16 cellular contexts compared by ENCODE assay signal in genomic region chr12:69935651-69936100, GRCh38.
A peak's percentile ranks its signal among the peaks of the same experiment; 100 is the strongest.
DNase-seq lines count a peak whose midpoint lies in the region; ATAC-seq and TF ChIP-seq lines count a peak whose summit lies in the region.
"Had no signal": no experiment of that assay in that cellular context is flagged by ENCODE, and none has a peak within 500 bp of the region (broad histone marks: within the 10 kb centered on the region; RNA-seq: fewer than 3 reads in every experiment).

No MANE protein-coding gene starts in this region.

- peak overlapping the region; percentile 36; the same call in 1 of the 2 replicates for H3K4me2 ChIP-seq in PC-3 (ENCODE audit: low read length)

- H3K27me3 ChIP-seq in PC-3 (ENCODE audit: low read length) (no peaks in the 10 kb centered on the region), tibial artery (no peaks in the 10 kb centered on the region)
- H3K27me3 ChIP-seq: thyroid gland had no signal

- H3K27me3 Mint-ChIP-seq in endothelial cell (ENCODE audit: unreplicated experiment), result peaks cover 2% of the 10 kb centered on the region
- no peaks in the 10 kb centered on the region for H3K27me3 Mint-ChIP-seq in activated naive CD4-positive, alpha-beta T cell treated with anti-CD3 and anti-CD28 coated beads for 36 hours (ENCODE audit: low read depth)
- H3K27me3 Mint-ChIP-seq: activated CD4-positive, alpha-beta T cell treated with anti-CD3 and anti-CD28 coated beads, Interleukin-2, amount 10 ng/mL, durations not matched to agents 7 days and 5 days had no signal

- intact Hi-C loops in PC-3 (cut with micrococcal nuclease) (no loop called here), tibial artery (cut with DNase I; ENCODE audit: low total_unique reads) (no loop called here)
- intact Hi-C loops in activated naive CD4-positive, alpha-beta T cell treated with anti-CD3 and anti-CD28 coated beads for 36 hours (cut with micrococcal nuclease), result no loop called here

- no peak overlapping the region for H3K27ac ChIP-seq in PC-3 (ENCODE audit: low read length)
- no peak overlapping the region for H3K27ac ChIP-seq in tibial artery
- H3K27ac ChIP-seq: psoas muscle, thyroid gland had no signal

- H3K79me2 ChIP-seq in PC-3 (ENCODE audit: low read length), result no peaks in the 10 kb centered on the region

- no peaks in the 10 kb centered on the region for H4K20me1 ChIP-seq in PC-3 (ENCODE audit: low read length)

- H3K9me3 ChIP-seq in PC-3 (ENCODE audit: low read length), result no peaks in the 10 kb centered on the region
- H3K9me3 ChIP-seq in tibial artery, result no peaks in the 10 kb centered on the region
- H3K9me3 ChIP-seq: psoas muscle, thyroid gland had no signal

- H3K27ac Mint-ChIP-seq in endothelial cell (ENCODE audit: unreplicated experiment), result peak overlapping the region; percentile 85
- H3K27ac Mint-ChIP-seq in activated naive CD4-positive, alpha-beta T cell treated with anti-CD3 and anti-CD28 coated beads for 36 hours, result no peak overlapping the region
- H3K27ac Mint-ChIP-seq: activated CD4-positive, alpha-beta T cell treated with anti-CD3 and anti-CD28 coated beads, Interleukin-2, amount 10 ng/mL, durations not matched to agents 7 days and 5 days; activated T-cell treated with anti-CD3 and anti-CD28 coated beads, Interleukin-2, amount 50 U/mL, for 72 hours had no signal

- peaks cover 56% of the 10 kb centered on the region for H3K4me1 Mint-ChIP-seq in endothelial cell (ENCODE audit: unreplicated experiment)
- H3K4me1 Mint-ChIP-seq in activated naive CD4-positive, alpha-beta T cell treated with anti-CD3 and anti-CD28 coated beads for 36 hours (ENCODE audit: low read depth), result no peaks in the 10 kb centered on the region
- H3K4me1 Mint-ChIP-seq: activated CD4-positive, alpha-beta T cell treated with anti-CD3 and anti-CD28 coated beads, Interleukin-2, amount 10 ng/mL, durations not matched to agents 7 days and 5 days had no signal

- H3K4me3 ChIP-seq in PC-3 (ENCODE audit: low read length), result no peak overlapping the region
- H3K4me3 ChIP-seq in tibial artery, result no peak overlapping the region
- H3K4me3 ChIP-seq: GM12878, psoas muscle, thyroid gland had no signal

- DNase-seq in ELF-1 (ENCODE audit: low read depth, low spot score), result peak; percentile 23
- DNase-seq in PC-3, result no peak
- peak; percentile 7 for DNase-seq in endothelial cell (ENCODE audit: low spot score)
- peak; percentile 3 for DNase-seq in occipital lobe (lab: John Stamatoyannopoulos, UW)
- no peak for DNase-seq in activated naive CD4-positive, alpha-beta T cell treated with anti-CD3 and anti-CD28 coated beads for 36 hours
- DNase-seq in tibial artery, result no peak
- DNase-seq: activated CD4-positive, alpha-beta T cell treated with anti-CD3 and anti-CD28 coated beads, Interleukin-2, amount 10 ng/mL, durations not matched to agents 7 days and 5 days; activated T-cell treated with anti-CD3 and anti-CD28 coated beads, Interleukin-2, amount 50 U/mL, for 72 hours; amniotic stem cell; NCI-H2081 treated with DMSO at 0.1 percent for 48 hours; psoas muscle; T-helper 1 cell had no signal

- peaks cover 9% of the 10 kb centered on the region for H3K4me1 ChIP-seq in PC-3 (ENCODE audit: insufficient read depth, low read length)
- H3K4me1 ChIP-seq in tibial artery, result peaks cover 0 to 6% (median 0%) of the 10 kb centered on the region in 4 donors
- H3K4me1 ChIP-seq: psoas muscle, thyroid gland had no signal

- no peak overlapping the region for H3K4me3 Mint-ChIP-seq in endothelial cell (ENCODE audit: unreplicated experiment)
- H3K4me3 Mint-ChIP-seq in activated naive CD4-positive, alpha-beta T cell treated with anti-CD3 and anti-CD28 coated beads for 36 hours, result no peak overlapping the region
- H3K4me3 Mint-ChIP-seq: activated CD4-positive, alpha-beta T cell treated with anti-CD3 and anti-CD28 coated beads, Interleukin-2, amount 10 ng/mL, durations not matched to agents 7 days and 5 days; activated T-cell treated with anti-CD3 and anti-CD28 coated beads, Interleukin-2, amount 50 U/mL, for 72 hours had no signal

- H3K9me3 Mint-ChIP-seq in endothelial cell (ENCODE audit: unreplicated experiment), result peaks cover 4% of the 10 kb centered on the region
- no peaks in the 10 kb centered on the region for H3K9me3 Mint-ChIP-seq in activated naive CD4-positive, alpha-beta T cell treated with anti-CD3 and anti-CD28 coated beads for 36 hours
- H3K9me3 Mint-ChIP-seq: activated CD4-positive, alpha-beta T cell treated with anti-CD3 and anti-CD28 coated beads, Interleukin-2, amount 10 ng/mL, durations not matched to agents 7 days and 5 days; activated T-cell treated with anti-CD3 and anti-CD28 coated beads, Interleukin-2, amount 50 U/mL, for 72 hours had no signal

- no TSS peak for BruUV-seq in PC-3 (replicated peaks; lab: Mats Ljungman, UMichigan)

- CTCF ChIA-PET in PC-3 (lab: Charles Lee), result no interaction called here
- CTCF ChIA-PET in activated naive CD4-positive, alpha-beta T cell treated with anti-CD3 and anti-CD28 coated beads for 36 hours (lab: Charles Lee), result no interaction called here

- ATAC-seq in PC-3 (no peak), HG03135 (IDR thresholded peaks at IDR 0.05; ENCODE audit: unreplicated experiment) (no peak), GM21576 (IDR thresholded peaks at IDR 0.05; ENCODE audit: unreplicated experiment) (no peak)
- ATAC-seq: activated T-cell treated with anti-CD3 and anti-CD28 coated beads, Interleukin-2, amount 50 U/mL, for 72 hours; GM12878; psoas muscle had no signal

- TF ChIP-seq CTCF in PC-3 (conservative IDR thresholded peaks at IDR 0.05; ENCODE audit: low read depth, low read length) (no peak), endothelial cell (IDR thresholded peaks at IDR 0.05; ENCODE audit: unreplicated experiment) (no peak), tibial artery (IDR thresholded peaks at IDR 0.05) (no peak)

- no peaks in the 10 kb centered on the region for H3K9me2 ChIP-seq in PC-3 (replicated peaks; ENCODE audit: low read length)

- H2AFZ ChIP-seq in PC-3 (ENCODE audit: low read length), result no peak overlapping the region

- H3K36me3 ChIP-seq in PC-3 (ENCODE audit: low read depth, low read length), result no peaks in the 10 kb centered on the region
- H3K36me3 ChIP-seq in tibial artery, result no peaks in the 10 kb centered on the region
- H3K36me3 ChIP-seq: thyroid gland had no signal

- H3K36me3 Mint-ChIP-seq in endothelial cell (ENCODE audit: low read depth, unreplicated experiment), result peaks cover 9% of the 10 kb centered on the region
- H3K36me3 Mint-ChIP-seq in activated naive CD4-positive, alpha-beta T cell treated with anti-CD3 and anti-CD28 coated beads for 36 hours (ENCODE audit: low read depth), result no peaks in the 10 kb centered on the region

- no peak overlapping the region for H3K9ac ChIP-seq in PC-3 (ENCODE audit: low read length)

- POLR2A ChIA-PET in PC-3 (lab: Charles Lee; ENCODE audit: unreplicated experiment), result no interaction called here

- no peaks in the 10 kb centered on the region for H3F3A ChIP-seq in PC-3 (ENCODE audit: low read length, unreplicated experiment)

Comparison
In these comparisons a context has a peak if more than half of its experiments do, and no peak if none do; other contexts are left out.
1. DNase-seq: peak in ELF-1 (single experiment), endothelial cell (single experiment) and occipital lobe (single experiment); none in PC-3 (single experiment), activated naive CD4-positive, alpha-beta T cell treated with anti-CD3 and anti-CD28 coated beads for 36 hours (single experiment) and tibial artery (0 of 2).